33 cellular contexts compared by ENCODE assay signal in genomic region chr7:92436843-92437445, GRCh38. TPM values are rescaled to one million over a fixed set of nuclear protein-coding genes. Genes with fewer than 3 reads are reported as not detected.
"Had no signal": no experiment of that assay in that cellular context is flagged by ENCODE, and none has a peak within 500 bp of the region (broad histone marks: within the 10 kb centered on the region; RNA-seq: fewer than 3 reads in every experiment).

No MANE protein-coding gene starts in this region.

- H3K9me3 Mint-ChIP-seq: activated CD4-positive, alpha-beta memory T cell treated with anti-CD3 and anti-CD28 coated beads for 36 hours; activated CD4-positive, alpha-beta T cell treated with anti-CD3 and anti-CD28 coated beads, Interleukin-2, amount 10 ng/mL, durations not matched to agents 7 days and 5 days; activated naive CD4-positive, alpha-beta T cell treated with anti-CD3 and anti-CD28 coated beads, Interleukin-2, amount 50 U/mL, for 72 hours; activated naive CD8-positive, alpha-beta T cell treated with anti-CD3 and anti-CD28 coated beads, Interleukin-2, amount 50 U/mL, for 24 hours; activated T-cell treated with anti-CD3 and anti-CD28 coated beads, Interleukin-2, amount 50 U/mL, for 4 hours; T-cell had no signal

- H3K36me3 Mint-ChIP-seq: activated CD4-positive, alpha-beta memory T cell treated with anti-CD3 and anti-CD28 coated beads for 36 hours; activated naive CD4-positive, alpha-beta T cell treated with anti-CD3 and anti-CD28 coated beads, Interleukin-2, amount 50 U/mL, for 72 hours; T-cell had no signal

- H3K27me3 Mint-ChIP-seq: activated CD4-positive, alpha-beta memory T cell treated with anti-CD3 and anti-CD28 coated beads for 36 hours; activated CD4-positive, alpha-beta T cell treated with anti-CD3 and anti-CD28 coated beads, Interleukin-2, amount 10 ng/mL, durations not matched to agents 7 days and 5 days; T-cell had no signal

- H3K27ac Mint-ChIP-seq: activated CD4-positive, alpha-beta memory T cell treated with anti-CD3 and anti-CD28 coated beads for 36 hours; activated CD4-positive, alpha-beta T cell treated with anti-CD3 and anti-CD28 coated beads, Interleukin-2, amount 10 ng/mL, durations not matched to agents 7 days and 5 days; activated naive CD4-positive, alpha-beta T cell treated with anti-CD3 and anti-CD28 coated beads, Interleukin-2, amount 50 U/mL, for 72 hours; activated naive CD8-positive, alpha-beta T cell treated with anti-CD3 and anti-CD28 coated beads, Interleukin-2, amount 50 U/mL, for 24 hours; T-cell had no signal

- H3K4me1 ChIP-seq: ascending aorta, body of pancreas had no signal

- DNase-seq: activated CD4-positive, alpha-beta memory T cell treated with anti-CD3 and anti-CD28 coated beads for 36 hours; activated CD4-positive, alpha-beta T cell treated with anti-CD3 and anti-CD28 coated beads, Interleukin-2, amount 10 ng/mL, durations not matched to agents 7 days and 5 days; activated CD4-positive, CD25-positive, alpha-beta regulatory T cell; activated CD8-positive, alpha-beta memory T cell treated with anti-CD3 and anti-CD28 coated beads for 24 hours; activated effector memory CD4-positive, alpha-beta T cell treated with anti-CD3 and anti-CD28 coated beads, Interleukin-2, amount 50 U/mL, for 16 hours; activated naive CD4-positive, alpha-beta T cell treated with Interleukin-2 at 50 U/mL for 16 hours; activated naive CD8-positive, alpha-beta T cell treated with anti-CD3 and anti-CD28 coated beads, Interleukin-2, amount 50 U/mL, for 24 hours; activated T-cell treated with anti-CD3 and anti-CD28 coated beads, Interleukin-2, amount 50 U/mL, for 4 hours; amniotic stem cell; body of pancreas; central memory CD4-positive, alpha-beta T cell; NCI-H1092 treated with DMSO at 0.1 percent for 48 hours; NCI-H1436; NCI-H1694 treated with DMSO at 0.1 percent for 48 hours; NCI-H2029 treated with DMSO at 0.1 percent for 48 hours; NCI-H2171 treated with DMSO at 0.1 percent for 48 hours; NCI-H226; NCI-H526; NCI-H774; NK-92 treated with Interleukin-12 subunit alpha and Interleukin-12 subunit beta, amount 100 ng/mL, for 24 hours; OCI-M1; RPMI8226; T-cell; T-helper 2 cell; T1000 had no signal

- H3K4me1 Mint-ChIP-seq: activated CD4-positive, alpha-beta T cell treated with anti-CD3 and anti-CD28 coated beads, Interleukin-2, amount 10 ng/mL, durations not matched to agents 7 days and 5 days; activated naive CD8-positive, alpha-beta T cell treated with anti-CD3 and anti-CD28 coated beads, Interleukin-2, amount 50 U/mL, for 24 hours had no signal

- H3K27me3 ChIP-seq: ascending aorta, body of pancreas had no signal

- H3K36me3 ChIP-seq: ascending aorta had no signal

- H3K4me3 ChIP-seq: ascending aorta, body of pancreas, SK-N-MC had no signal

- H3K27ac ChIP-seq: ascending aorta, body of pancreas, SK-N-MC had no signal

- H3K9me3 ChIP-seq: ascending aorta, body of pancreas had no signal

- H3K4me3 Mint-ChIP-seq: activated CD4-positive, alpha-beta memory T cell treated with anti-CD3 and anti-CD28 coated beads for 36 hours; activated CD4-positive, alpha-beta T cell treated with anti-CD3 and anti-CD28 coated beads, Interleukin-2, amount 10 ng/mL, durations not matched to agents 7 days and 5 days; activated naive CD8-positive, alpha-beta T cell treated with anti-CD3 and anti-CD28 coated beads, Interleukin-2, amount 50 U/mL, for 24 hours; activated T-cell treated with anti-CD3 and anti-CD28 coated beads, Interleukin-2, amount 50 U/mL, for 4 hours; T-cell had no signal

RNA-seq across cellular contexts. Expression of gene ERVW-1, which starts 40.8 kb away (rescaled TPM):
- total RNA-seq: activated CD4-positive, alpha-beta memory T cell treated with anti-CD3 and anti-CD28 coated beads for 36 hours; activated CD4-positive, alpha-beta T cell treated with anti-CD3 and anti-CD28 coated beads, Interleukin-2, amount 10 ng/mL, durations not matched to agents 7 days and 5 days; activated T-cell treated with anti-CD3 and anti-CD28 coated beads, Interleukin-2, amount 50 U/mL, for 4 hours; ascending aorta; body of pancreas; bronchial epithelial cell; chondrocyte; MCF 10A; NCI-H460; Right ventricle myocardium inferior had no signal
